In the genomic region with DNA sequence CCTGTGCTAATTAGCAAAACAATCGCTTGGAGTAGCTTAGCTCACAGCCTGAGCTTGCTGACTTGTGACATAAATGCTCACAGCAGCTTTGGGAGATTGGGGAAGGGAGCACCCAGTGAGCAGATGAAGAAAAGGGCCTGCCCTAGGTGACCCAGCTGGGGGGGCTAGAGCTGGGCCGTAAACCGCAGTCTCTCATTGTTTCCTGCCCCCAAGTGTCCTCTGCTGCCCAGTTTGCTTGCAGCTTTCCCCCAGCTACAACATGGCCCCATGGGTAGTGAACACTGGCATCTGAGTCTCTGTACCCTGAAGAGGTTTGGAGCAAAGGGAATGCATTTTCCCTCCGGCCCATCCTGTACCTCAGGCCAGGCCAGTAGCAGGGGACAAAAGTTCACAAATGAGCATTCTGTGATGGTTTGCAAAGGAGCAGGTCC, we compare ENCODE assay signal across 19 cellular contexts.
"Had no signal": no experiment of that assay in that cellular context is flagged by ENCODE, and none has a peak within 500 bp of the region (broad histone marks: within the 10 kb centered on the region; RNA-seq: fewer than 3 reads in every experiment).

No MANE protein-coding gene starts in this region.

- DNase-seq: activated CD4-positive, alpha-beta T cell treated with anti-CD3 and anti-CD28 coated beads for 4 hours; activated CD8-positive, alpha-beta memory T cell treated with anti-CD3 and anti-CD28 coated beads, Interleukin-2, amount 50 U/mL, for 4 hours; activated CD8-positive, alpha-beta T cell treated with anti-CD3 and anti-CD28 coated beads for 36 hours; activated naive CD8-positive, alpha-beta T cell treated with anti-CD3 and anti-CD28 coated beads, Interleukin-2, amount 10 ng/mL, durations not matched to agents 7 days and 5 days; activated T-cell treated with anti-CD3 and anti-CD28 coated beads, Interleukin-2, amount 50 U/mL, for 72 hours; aorta; caudate nucleus; effector memory CD4-positive, alpha-beta T cell; left colon; stimulated activated CD4-positive, alpha-beta T cell treated with anti-CD3 and anti-CD28 coated beads, Interleukin-12 subunit alpha, Interleukin-12 subunit beta, amount 100 ng/mL, for 4 hours; stimulated activated naive CD8-positive, alpha-beta T cell treated with anti-CD3 and anti-CD28 coated beads, Interleukin-15, Interleukin-2, amounts not matched to agents 100 U/mL and 50 U/mL, for 24 hours; T-cell; T1000 had no signal

- H3K27ac Mint-ChIP-seq: activated CD8-positive, alpha-beta T cell treated with anti-CD3 and anti-CD28 coated beads for 36 hours; activated naive CD8-positive, alpha-beta T cell treated with anti-CD3 and anti-CD28 coated beads, Interleukin-2, amount 10 ng/mL, durations not matched to agents 7 days and 5 days; activated T-cell treated with anti-CD3 and anti-CD28 coated beads, Interleukin-2, amount 50 U/mL, for 72 hours; nephron; T-cell had no signal

- H3K27me3 ChIP-seq: gastroesophageal sphincter, suprapubic skin had no signal

- H3K4me1 Mint-ChIP-seq: activated naive CD8-positive, alpha-beta T cell treated with anti-CD3 and anti-CD28 coated beads, Interleukin-2, amount 10 ng/mL, durations not matched to agents 7 days and 5 days; T-cell had no signal

- H3K27ac ChIP-seq: coronary artery, epithelial cell of prostate, gastroesophageal sphincter, suprapubic skin, VCaP had no signal

- H3K4me3 ChIP-seq: coronary artery, gastroesophageal sphincter, suprapubic skin had no signal

- H3K36me3 ChIP-seq: gastroesophageal sphincter, suprapubic skin had no signal

- H3K9me3 Mint-ChIP-seq: activated CD8-positive, alpha-beta T cell treated with anti-CD3 and anti-CD28 coated beads for 36 hours; activated naive CD8-positive, alpha-beta T cell treated with anti-CD3 and anti-CD28 coated beads, Interleukin-2, amount 10 ng/mL, durations not matched to agents 7 days and 5 days; activated T-cell treated with anti-CD3 and anti-CD28 coated beads, Interleukin-2, amount 50 U/mL, for 72 hours; nephron; T-cell had no signal

- H3K27me3 Mint-ChIP-seq: activated CD8-positive, alpha-beta T cell treated with anti-CD3 and anti-CD28 coated beads for 36 hours; activated naive CD8-positive, alpha-beta T cell treated with anti-CD3 and anti-CD28 coated beads, Interleukin-2, amount 10 ng/mL, durations not matched to agents 7 days and 5 days; T-cell had no signal

- H3K4me3 Mint-ChIP-seq: activated CD8-positive, alpha-beta T cell treated with anti-CD3 and anti-CD28 coated beads for 36 hours; activated naive CD8-positive, alpha-beta T cell treated with anti-CD3 and anti-CD28 coated beads, Interleukin-2, amount 10 ng/mL, durations not matched to agents 7 days and 5 days; activated T-cell treated with anti-CD3 and anti-CD28 coated beads, Interleukin-2, amount 50 U/mL, for 72 hours; nephron; T-cell had no signal

- H3K9me3 ChIP-seq: gastroesophageal sphincter, suprapubic skin had no signal

- H3K36me3 Mint-ChIP-seq: activated naive CD8-positive, alpha-beta T cell treated with anti-CD3 and anti-CD28 coated beads, Interleukin-2, amount 10 ng/mL, durations not matched to agents 7 days and 5 days had no signal

- H3K4me1 ChIP-seq: gastroesophageal sphincter, suprapubic skin had no signal
